ENCODE assay signal across 1 cellular context in genomic region chr21:15455819-15456462, GRCh38.
TF ChIP-seq lines count a peak whose summit lies in the region.

No MANE protein-coding gene starts in this region.

TF ChIP-seq in HepG2, 621 proteins besides CTCF, POLR2A, EP300 and RAD21 (continued from another document and continues in another):
- TF ChIP-seq ZNF724P (CRISPR knock-in tag; IDR thresholded peaks at IDR 0.05; ENCODE audit: borderline replicate concordance) (peak; percentile 61; the same call in 1 of the 2 replicates), NFYC (CRISPR knock-in tag; IDR thresholded peaks at IDR 0.05) (no peak), ZNF749 (CRISPR knock-in tag; IDR thresholded peaks at IDR 0.05; ENCODE audit: borderline replicate concordance) (no peak), HNF4A (CRISPR knock-in tag; IDR thresholded peaks at IDR 0.05) (peak; percentile 98), ZNF256 (CRISPR knock-in tag; conservative IDR thresholded peaks at IDR 0.05) (no peak), ZBTB26 (CRISPR knock-in tag; IDR thresholded peaks at IDR 0.05; ENCODE audit: borderline replicate concordance) (no peak), ZNF235 (CRISPR knock-in tag; IDR thresholded peaks at IDR 0.05; ENCODE audit: borderline replicate concordance) (no peak), ZSCAN9 (CRISPR knock-in tag; IDR thresholded peaks at IDR 0.05; ENCODE audit: borderline replicate concordance) (0 out of 2 replicates have a peak, but pooled peaks have one; percentile 71), ZNF790 (CRISPR knock-in tag; IDR thresholded peaks at IDR 0.05; ENCODE audit: borderline replicate concordance) (no peak), DPF2 (CRISPR knock-in tag; IDR thresholded peaks at IDR 0.05; ENCODE audit: borderline replicate concordance, low read depth) (no peak), GLMP (CRISPR knock-in tag; IDR thresholded peaks at IDR 0.05; ENCODE audit: borderline replicate concordance) (no peak), ZNF878 (CRISPR knock-in tag; IDR thresholded peaks at IDR 0.05) (0 out of 2 replicates have a peak, but pooled peaks have one; percentile 18), NFRKB (IDR thresholded peaks at IDR 0.05) (no peak), SALL1 (CRISPR knock-in tag; IDR thresholded peaks at IDR 0.05) (peak; percentile 97), ZNF841 (CRISPR knock-in tag; IDR thresholded peaks at IDR 0.05; ENCODE audit: borderline replicate concordance) (no peak), ARNT (IDR thresholded peaks at IDR 0.05) (no peak), ERF (CRISPR knock-in tag; IDR thresholded peaks at IDR 0.05) (peak; percentile 66; the same call in 1 of the 2 replicates), IRF2 (CRISPR knock-in tag; IDR thresholded peaks at IDR 0.05) (0 out of 2 replicates have a peak, but pooled peaks have one; percentile 30), STAT6 (CRISPR knock-in tag; IDR thresholded peaks at IDR 0.05; ENCODE audit: borderline replicate concordance) (no peak), SKI (IDR thresholded peaks at IDR 0.05; ENCODE audit: partially characterized antibody) (peak; percentile 35), ZNF503 (CRISPR knock-in tag; IDR thresholded peaks at IDR 0.05) (peak; percentile 52), NFIB (CRISPR knock-in tag; IDR thresholded peaks at IDR 0.05; ENCODE audit: borderline replicate concordance) (no peak), RFXANK (CRISPR knock-in tag; IDR thresholded peaks at IDR 0.05) (no peak), TRAFD1 (CRISPR knock-in tag; IDR thresholded peaks at IDR 0.05; ENCODE audit: borderline replicate concordance) (no peak), MAF1 (CRISPR knock-in tag; IDR thresholded peaks at IDR 0.05; ENCODE audit: borderline replicate concordance) (no peak), SIX1 (CRISPR knock-in tag; IDR thresholded peaks at IDR 0.05; ENCODE audit: borderline replicate concordance) (peak; percentile 27; the same call in 1 of the 2 replicates), ZNF12 (CRISPR knock-in tag; IDR thresholded peaks at IDR 0.05) (no peak; the same call in 1 of the 2 replicates), ZBTB38 (CRISPR knock-in tag; IDR thresholded peaks at IDR 0.05) (peak; percentile 63; the same call in 1 of the 2 replicates), ZBTB8A (CRISPR knock-in tag; IDR thresholded peaks at IDR 0.05; ENCODE audit: borderline replicate concordance, low read depth) (no peak), HES4 (CRISPR knock-in tag; IDR thresholded peaks at IDR 0.05; ENCODE audit: borderline replicate concordance) (no peak), HOXD1 (CRISPR knock-in tag; IDR thresholded peaks at IDR 0.05) (no peak; the same call in 1 of the 2 replicates), ATAD3A (CRISPR knock-in tag; IDR thresholded peaks at IDR 0.05) (no peak), SRSF1 (optimal IDR thresholded peaks at IDR 0.05; ENCODE audit: low read depth, low read length) (peak; percentile 59), HHEX (CRISPR knock-in tag; IDR thresholded peaks at IDR 0.05) (no peak), ZNF800 (CRISPR knock-in tag; IDR thresholded peaks at IDR 0.05) (no peak), FOXA3 (CRISPR knock-in tag; IDR thresholded peaks at IDR 0.05) (peak; percentile 65), ZNF326 (CRISPR knock-in tag; IDR thresholded peaks at IDR 0.05; ENCODE audit: borderline replicate concordance) (no peak), TMF1 (CRISPR knock-in tag; IDR thresholded peaks at IDR 0.05; ENCODE audit: low read depth) (no peak), ZNF296 (CRISPR knock-in tag; conservative IDR thresholded peaks at IDR 0.05) (no peak), AGO2 (optimal IDR thresholded peaks at IDR 0.05; ENCODE audit: low read depth, low read length) (no peak), SNRNP70 (IDR thresholded peaks at IDR 0.05; ENCODE audit: low read depth, low read length) (no peak)
- TF ChIP-seq, protein P1, sequence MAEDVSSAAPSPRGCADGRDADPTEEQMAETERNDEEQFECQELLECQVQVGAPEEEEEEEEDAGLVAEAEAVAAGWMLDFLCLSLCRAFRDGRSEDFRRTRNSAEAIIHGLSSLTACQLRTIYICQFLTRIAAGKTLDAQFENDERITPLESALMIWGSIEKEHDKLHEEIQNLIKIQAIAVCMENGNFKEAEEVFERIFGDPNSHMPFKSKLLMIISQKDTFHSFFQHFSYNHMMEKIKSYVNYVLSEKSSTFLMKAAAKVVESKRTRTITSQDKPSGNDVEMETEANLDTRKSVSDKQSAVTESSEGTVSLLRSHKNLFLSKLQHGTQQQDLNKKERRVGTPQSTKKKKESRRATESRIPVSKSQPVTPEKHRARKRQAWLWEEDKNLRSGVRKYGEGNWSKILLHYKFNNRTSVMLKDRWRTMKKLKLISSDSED (CRISPR knock-in tag; IDR thresholded peaks at IDR 0.05), result no peak
- TF ChIP-seq, protein P2, sequence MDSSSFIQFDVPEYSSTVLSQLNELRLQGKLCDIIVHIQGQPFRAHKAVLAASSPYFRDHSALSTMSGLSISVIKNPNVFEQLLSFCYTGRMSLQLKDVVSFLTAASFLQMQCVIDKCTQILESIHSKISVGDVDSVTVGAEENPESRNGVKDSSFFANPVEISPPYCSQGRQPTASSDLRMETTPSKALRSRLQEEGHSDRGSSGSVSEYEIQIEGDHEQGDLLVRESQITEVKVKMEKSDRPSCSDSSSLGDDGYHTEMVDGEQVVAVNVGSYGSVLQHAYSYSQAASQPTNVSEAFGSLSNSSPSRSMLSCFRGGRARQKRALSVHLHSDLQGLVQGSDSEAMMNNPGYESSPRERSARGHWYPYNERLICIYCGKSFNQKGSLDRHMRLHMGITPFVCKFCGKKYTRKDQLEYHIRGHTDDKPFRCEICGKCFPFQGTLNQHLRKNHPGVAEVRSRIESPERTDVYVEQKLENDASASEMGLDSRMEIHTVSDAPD (CRISPR knock-in tag; IDR thresholded peaks at IDR 0.05), result 0 out of 2 replicates have a peak, but pooled peaks have one; percentile 62
- TF ChIP-seq, protein P3, sequence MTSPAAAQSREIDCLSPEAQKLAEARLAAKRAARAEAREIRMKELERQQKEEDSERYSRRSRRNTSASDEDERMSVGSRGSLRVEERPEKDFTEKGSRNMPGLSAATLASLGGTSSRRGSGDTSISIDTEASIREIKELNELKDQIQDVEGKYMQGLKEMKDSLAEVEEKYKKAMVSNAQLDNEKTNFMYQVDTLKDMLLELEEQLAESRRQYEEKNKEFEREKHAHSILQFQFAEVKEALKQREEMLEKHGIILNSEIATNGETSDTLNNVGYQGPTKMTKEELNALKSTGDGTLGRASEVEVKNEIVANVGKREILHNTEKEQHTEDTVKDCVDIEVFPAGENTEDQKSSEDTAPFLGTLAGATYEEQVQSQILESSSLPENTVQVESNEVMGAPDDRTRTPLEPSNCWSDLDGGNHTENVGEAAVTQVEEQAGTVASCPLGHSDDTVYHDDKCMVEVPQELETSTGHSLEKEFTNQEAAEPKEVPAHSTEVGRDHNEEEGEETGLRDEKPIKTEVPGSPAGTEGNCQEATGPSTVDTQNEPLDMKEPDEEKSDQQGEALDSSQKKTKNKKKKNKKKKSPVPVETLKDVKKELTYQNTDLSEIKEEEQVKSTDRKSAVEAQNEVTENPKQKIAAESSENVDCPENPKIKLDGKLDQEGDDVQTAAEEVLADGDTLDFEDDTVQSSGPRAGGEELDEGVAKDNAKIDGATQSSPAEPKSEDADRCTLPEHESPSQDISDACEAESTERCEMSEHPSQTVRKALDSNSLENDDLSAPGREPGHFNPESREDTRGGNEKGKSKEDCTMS (CRISPR knock-in tag; conservative IDR thresholded peaks at IDR 0.05), result no peak
- TF ChIP-seq, protein P4, sequence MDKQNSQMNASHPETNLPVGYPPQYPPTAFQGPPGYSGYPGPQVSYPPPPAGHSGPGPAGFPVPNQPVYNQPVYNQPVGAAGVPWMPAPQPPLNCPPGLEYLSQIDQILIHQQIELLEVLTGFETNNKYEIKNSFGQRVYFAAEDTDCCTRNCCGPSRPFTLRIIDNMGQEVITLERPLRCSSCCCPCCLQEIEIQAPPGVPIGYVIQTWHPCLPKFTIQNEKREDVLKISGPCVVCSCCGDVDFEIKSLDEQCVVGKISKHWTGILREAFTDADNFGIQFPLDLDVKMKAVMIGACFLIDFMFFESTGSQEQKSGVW (CRISPR knock-in tag; IDR thresholded peaks at IDR 0.05; ENCODE audit: borderline replicate concordance), result no peak
- TF ChIP-seq, protein P5, sequence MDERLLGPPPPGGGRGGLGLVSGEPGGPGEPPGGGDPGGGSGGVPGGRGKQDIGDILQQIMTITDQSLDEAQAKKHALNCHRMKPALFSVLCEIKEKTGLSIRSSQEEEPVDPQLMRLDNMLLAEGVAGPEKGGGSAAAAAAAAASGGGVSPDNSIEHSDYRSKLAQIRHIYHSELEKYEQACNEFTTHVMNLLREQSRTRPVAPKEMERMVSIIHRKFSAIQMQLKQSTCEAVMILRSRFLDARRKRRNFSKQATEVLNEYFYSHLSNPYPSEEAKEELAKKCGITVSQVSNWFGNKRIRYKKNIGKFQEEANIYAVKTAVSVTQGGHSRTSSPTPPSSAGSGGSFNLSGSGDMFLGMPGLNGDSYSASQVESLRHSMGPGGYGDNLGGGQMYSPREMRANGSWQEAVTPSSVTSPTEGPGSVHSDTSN (CRISPR knock-in tag; IDR thresholded peaks at IDR 0.05), result no peak
